In the genomic region with DNA sequence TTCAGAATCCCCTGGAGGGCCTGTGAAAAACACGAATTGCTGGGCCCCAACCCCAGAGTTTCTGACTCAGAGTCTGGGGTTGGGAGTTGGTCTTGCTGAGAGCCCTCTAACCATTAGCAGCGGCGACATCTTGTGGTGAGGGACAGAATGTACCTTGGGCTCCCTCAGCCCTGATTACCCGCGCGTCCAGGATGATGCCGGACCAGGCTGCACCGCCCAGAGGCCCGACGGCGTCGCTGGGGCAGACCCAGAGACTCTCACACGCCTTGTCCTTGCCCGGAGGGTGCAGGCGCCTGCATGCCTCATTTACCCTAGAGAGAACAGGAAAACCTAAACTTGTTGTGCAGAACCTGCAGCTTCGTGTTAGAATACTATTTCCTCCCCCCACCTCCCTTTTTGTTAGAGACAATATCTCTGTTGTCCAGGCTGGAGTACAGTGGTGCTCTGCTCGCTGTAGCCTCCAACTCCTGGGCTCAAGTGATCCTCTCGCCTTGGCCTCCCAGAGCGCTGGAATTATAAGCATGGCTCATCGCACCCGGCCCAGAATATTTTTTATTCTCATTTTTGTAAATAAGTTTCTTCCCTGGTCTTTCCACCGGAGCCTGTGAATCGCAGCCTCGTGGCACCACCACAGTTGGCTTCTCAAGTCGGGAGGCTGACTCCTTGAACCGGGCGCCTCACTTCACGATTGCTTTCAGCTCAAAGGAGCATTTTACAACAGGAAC, we compare ENCODE assay signal across 1 cellular context.
TF ChIP-seq lines count a peak whose summit lies in the region.

No MANE protein-coding gene starts in this region.

TF ChIP-seq in A549, 52 proteins besides CTCF, POLR2A, EP300 and RAD21 (continued from another document):
- TF ChIP-seq ZFP36 (IDR thresholded peaks at IDR 0.05; ENCODE audit: borderline replicate concordance, partially characterized antibody): no peak
- TF ChIP-seq MYC (IDR thresholded peaks at IDR 0.05; ENCODE audit: borderline replicate concordance, low read length): no peak
- no peak for TF ChIP-seq MAFK (IDR thresholded peaks at IDR 0.05; ENCODE audit: partially characterized antibody)
- TF ChIP-seq EHMT2 (IDR thresholded peaks at IDR 0.05; ENCODE audit: low read depth): no peak
- TF ChIP-seq FOXS1 (CRISPR knock-in tag; IDR thresholded peaks at IDR 0.05): no peak
- TF ChIP-seq JUN (IDR thresholded peaks at IDR 0.05): no peak
- no peak for TF ChIP-seq FOSL2 (IDR thresholded peaks at IDR 0.05)
- TF ChIP-seq FOSL2 (CRISPR knock-in tag; IDR thresholded peaks at IDR 0.05): peak; percentile 29; the same call in 1 of the 2 replicates
- TF ChIP-seq, protein P1, sequence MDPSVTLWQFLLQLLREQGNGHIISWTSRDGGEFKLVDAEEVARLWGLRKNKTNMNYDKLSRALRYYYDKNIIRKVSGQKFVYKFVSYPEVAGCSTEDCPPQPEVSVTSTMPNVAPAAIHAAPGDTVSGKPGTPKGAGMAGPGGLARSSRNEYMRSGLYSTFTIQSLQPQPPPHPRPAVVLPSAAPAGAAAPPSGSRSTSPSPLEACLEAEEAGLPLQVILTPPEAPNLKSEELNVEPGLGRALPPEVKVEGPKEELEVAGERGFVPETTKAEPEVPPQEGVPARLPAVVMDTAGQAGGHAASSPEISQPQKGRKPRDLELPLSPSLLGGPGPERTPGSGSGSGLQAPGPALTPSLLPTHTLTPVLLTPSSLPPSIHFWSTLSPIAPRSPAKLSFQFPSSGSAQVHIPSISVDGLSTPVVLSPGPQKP (IDR thresholded peaks at IDR 0.05; ENCODE audit: low read depth, low read length): no peak
- TF ChIP-seq SMC3 (IDR thresholded peaks at IDR 0.05): peak; percentile 79
- TF ChIP-seq E2F6 (IDR thresholded peaks at IDR 0.05; ENCODE audit: borderline replicate concordance, low read depth): 0 out of 2 replicates have a peak, but pooled peaks have one; percentile 17
- no peak for TF ChIP-seq CBX2 (IDR thresholded peaks at IDR 0.05; ENCODE audit: borderline replicate concordance, low read depth)
- TF ChIP-seq TP53 (CRISPR knock-in tag; IDR thresholded peaks at IDR 0.05): no peak
- no peak for TF ChIP-seq NFE2L2 (conservative IDR thresholded peaks at IDR 0.05; ENCODE audit: low read length)
- no peak for TF ChIP-seq NR3C1 (IDR thresholded peaks at IDR 0.05)
- TF ChIP-seq RARB (CRISPR knock-in tag; IDR thresholded peaks at IDR 0.05): no peak
- no peak for TF ChIP-seq EHF (CRISPR knock-in tag; IDR thresholded peaks at IDR 0.05)
- no peak for TF ChIP-seq TFCP2L1 (CRISPR knock-in tag; IDR thresholded peaks at IDR 0.05)
- no peak for TF ChIP-seq MAZ (IDR thresholded peaks at IDR 0.05; ENCODE audit: borderline replicate concordance, low read depth, low read length)
- TF ChIP-seq CHD2 (IDR thresholded peaks at IDR 0.05; ENCODE audit: low read length, partially characterized antibody): no peak
- TF ChIP-seq, protein P2, sequence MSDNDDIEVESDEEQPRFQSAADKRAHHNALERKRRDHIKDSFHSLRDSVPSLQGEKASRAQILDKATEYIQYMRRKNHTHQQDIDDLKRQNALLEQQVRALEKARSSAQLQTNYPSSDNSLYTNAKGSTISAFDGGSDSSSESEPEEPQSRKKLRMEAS (IDR thresholded peaks at IDR 0.05): peak; percentile 59; the same call in 1 of the 2 replicates
